ENCODE assay signal across 25 cellular contexts in genomic region chr6:16521528-16521927, GRCh38.
"Had no signal": no experiment of that assay in that cellular context is flagged by ENCODE, and none has a peak within 500 bp of the region (broad histone marks: within the 10 kb centered on the region; RNA-seq: fewer than 3 reads in every experiment).

No MANE protein-coding gene starts in this region.

- H3K27ac ChIP-seq: HL-60, RWPE1 had no signal

- H3K4me2 ChIP-seq: SK-N-SH had no signal

- H3K9ac ChIP-seq: SK-N-SH had no signal

- H3K4me3 ChIP-seq: K562 had no signal

- DNase-seq: MV-4-11, NCI-H1092, NCI-H1105 treated with DMSO at 0.1 percent for 48 hours, NCI-H1417 treated with DMSO at 0.1 percent for 48 hours, NCI-H146, NCI-H1694 treated with DMSO at 0.1 percent for 48 hours, NCI-H1930, NCI-H2081, NCI-H2107, NCI-H2171, NCI-H226, NCI-H446, NCI-H510A, NCI-H524 treated with DMSO at 0.1 percent for 48 hours, NCI-H69, NCI-H774, PC-3, SHP77, SK-N-SH, SW 1271, T-cell had no signal

- H3K9me2 ChIP-seq: SK-N-SH had no signal

- ATAC-seq: K562, Panc1, PC-3, T-cell had no signal

- H3K9me3 ChIP-seq: SK-N-SH had no signal
